ENCODE assay signal across 21 cellular contexts in genomic region chr12:111309584-111309983, GRCh38. TPM values are rescaled to one million over a fixed set of nuclear protein-coding genes. Genes with fewer than 3 reads are reported as not detected.
A peak's percentile ranks its signal among the peaks of the same experiment; 100 is the strongest.
DNase-seq lines count a peak whose midpoint lies in the region; ATAC-seq, FAIRE-seq and TF ChIP-seq lines count a peak whose summit lies in the region.
"Had no signal": no experiment of that assay in that cellular context is flagged by ENCODE, and none has a peak within 500 bp of the region (broad histone marks: within the 10 kb centered on the region; RNA-seq: fewer than 3 reads in every experiment).

No MANE protein-coding gene starts in this region.

- peak overlapping the region in 7 of 9 donors; percentile 14 to 89 (median 41) for H3K27ac Mint-ChIP-seq in naive thymus-derived CD4-positive, alpha-beta T cell
- H3K27ac Mint-ChIP-seq: T-helper 17 cell had no signal

- H3K4me2 ChIP-seq in BLaER1 treated with 17β-estradiol and CSF1 and Interleukin-3, amounts not matched to agents 10 nM and 100 nM = peak overlapping the region; percentile 61 to 94 (median 83)
- peak overlapping the region; percentile 7; the same call in 1 of the 2 replicates for H3K4me2 ChIP-seq in OCI-LY3 (ENCODE audit: low read length)

- no peak overlapping the region; the same call in 1 of the 2 replicates for H2AFZ ChIP-seq in OCI-LY3 (ENCODE audit: low read depth, low read length)

- peak overlapping the region in 5 of 10 experiments; percentile 12 to 61 (median 31); a peak in 4 of 20 replicates for H3K4me3 ChIP-seq in BLaER1 treated with 17β-estradiol and CSF1 and Interleukin-3, amounts not matched to agents 10 nM and 100 nM
- H3K4me3 ChIP-seq in H7 (ENCODE audit: insufficient read depth, low read depth, low read length) (no peak overlapping the region), OCI-LY3 (ENCODE audit: low read length) (no peak overlapping the region)
- H3K4me3 ChIP-seq in naive thymus-derived CD4-positive, alpha-beta T cell (ENCODE audit: low read length) = no peak overlapping the region
- H3K4me3 ChIP-seq: MG63, SJCRH30 had no signal

- ATAC-seq in naive thymus-derived CD4-positive, alpha-beta T cell = no peak
- no peak for ATAC-seq in HG02588 (IDR thresholded peaks at IDR 0.05; ENCODE audit: unreplicated experiment)
- ATAC-seq: T-helper 17 cell had no signal

- H4K20me1 ChIP-seq in BLaER1 treated with 17β-estradiol and CSF1 and Interleukin-3, amounts not matched to agents 10 nM and 100 nM = peaks cover 0 to 58% (median 0%) of the 10 kb centered on the region in 11 experiments; a peak in 4 of 22 replicates
- H4K20me1 ChIP-seq in OCI-LY3 (ENCODE audit: insufficient read depth, low read length) = no peaks in the 10 kb centered on the region

- POLR2A ChIA-PET in naive thymus-derived CD4-positive, alpha-beta T cell (lab: Charles Lee) = no interaction called here

- intact Hi-C loops in naive thymus-derived CD4-positive, alpha-beta T cell (cut with micrococcal nuclease) = no loop called here

- H3K36me3 ChIP-seq in BLaER1 treated with 17β-estradiol and CSF1 and Interleukin-3, amounts not matched to agents 10 nM and 100 nM = peaks cover 0 to 62% (median 0%) of the 10 kb centered on the region in 11 experiments; a peak in 7 of 22 replicates
- H3K36me3 ChIP-seq in H7 (replicated peaks; ENCODE audit: control insufficient read depth, insufficient read depth, low read length) (peaks cover 2% of the 10 kb centered on the region; the same call in 1 of the 2 replicates), OCI-LY3 (replicated peaks; ENCODE audit: low read depth, low read length) (peaks cover 3% of the 10 kb centered on the region)
- no peaks in the 10 kb centered on the region for H3K36me3 ChIP-seq in naive thymus-derived CD4-positive, alpha-beta T cell (ENCODE audit: control insufficient read depth in 2 of 3, insufficient read depth in 3 of 3, low read length in 3 of 3)
- H3K36me3 ChIP-seq: MG63, SJCRH30 had no signal

- peaks cover 10 to 25% (median 14%) of the 10 kb centered on the region in 11 donors for H3K9me3 Mint-ChIP-seq in naive thymus-derived CD4-positive, alpha-beta T cell

- H3K36me3 Mint-ChIP-seq in naive thymus-derived CD4-positive, alpha-beta T cell = peaks cover 8 to 12% (median 11%) of the 10 kb centered on the region in 5 donors

- H3K9me3 ChIP-seq in BLaER1 treated with 17β-estradiol and CSF1 and Interleukin-3, amounts not matched to agents 10 nM and 100 nM (replicated peaks in 1 of 11) = peaks cover 25 to 40% (median 30%) of the 10 kb centered on the region in 11 experiments
- peaks cover 13% of the 10 kb centered on the region; the same call in 1 of the 2 replicates for H3K9me3 ChIP-seq in OCI-LY3 (ENCODE audit: insufficient read depth, low read length)
- H3K9me3 ChIP-seq in naive thymus-derived CD4-positive, alpha-beta T cell (ENCODE audit: control insufficient read depth in 2 of 3, low read length in 3 of 3) = peaks cover 0 to 18% (median 7%) of the 10 kb centered on the region in 3 experiments

- no peak for FAIRE-seq in D721Med (lab: Jason Lieb, UNC)
- FAIRE-seq: GM12892, GM18507 had no signal

- H3K4me1 ChIP-seq in BLaER1 treated with 17β-estradiol and CSF1 and Interleukin-3, amounts not matched to agents 10 nM and 100 nM = peaks cover 32 to 61% (median 48%) of the 10 kb centered on the region in 10 experiments
- peaks cover 17% of the 10 kb centered on the region; the same call in 1 of the 2 replicates for H3K4me1 ChIP-seq in OCI-LY3 (ENCODE audit: low read length)
- H3K4me1 ChIP-seq in naive thymus-derived CD4-positive, alpha-beta T cell (ENCODE audit: control insufficient read depth in 2 of 2, insufficient read depth in 2 of 2, low read length in 2 of 2) = peaks cover 0 to 7% of the 10 kb centered on the region in 2 donors

- CTCF ChIA-PET in naive thymus-derived CD4-positive, alpha-beta T cell (lab: Charles Lee) = interaction anchor here (1.7 kb wide), 1 partner anchor 9 kb away, joined by 4 read pairs; no protein-coding TSS in a partner anchor

- H3K4me3 Mint-ChIP-seq in naive thymus-derived CD4-positive, alpha-beta T cell = peak overlapping the region in 3 of 10 donors; percentile 10 to 36 (median 20)
- H3K4me3 Mint-ChIP-seq: T-helper 17 cell had no signal

- H3K27me3 Mint-ChIP-seq in naive thymus-derived CD4-positive, alpha-beta T cell = peaks cover 0 to 9% (median 5%) of the 10 kb centered on the region in 5 donors

- no peaks in the 10 kb centered on the region for H3K27me3 ChIP-seq in BLaER1 treated with 17β-estradiol and CSF1 and Interleukin-3, amounts not matched to agents 10 nM and 100 nM
- H3K27me3 ChIP-seq in H7 (ENCODE audit: control insufficient read depth, insufficient read depth, low read length) (no peaks in the 10 kb centered on the region), OCI-LY3 (ENCODE audit: low read depth, low read length) (no peaks in the 10 kb centered on the region)
- no peaks in the 10 kb centered on the region for H3K27me3 ChIP-seq in naive thymus-derived CD4-positive, alpha-beta T cell (ENCODE audit: control insufficient read depth in 2 of 2, insufficient read depth in 2 of 2, low read length in 2 of 2)
- H3K27me3 ChIP-seq: MG63, SJCRH30 had no signal

- H3K27ac ChIP-seq in BLaER1 treated with 17β-estradiol and CSF1 and Interleukin-3, amounts not matched to agents 10 nM and 100 nM = peak overlapping the region; percentile 50 to 77 (median 68); a peak in 20 of 22 replicates
- H3K27ac ChIP-seq in OCI-LY3 (ENCODE audit: low read length) = no peak overlapping the region
- no peak overlapping the region for H3K27ac ChIP-seq in naive thymus-derived CD4-positive, alpha-beta T cell (ENCODE audit: low read depth, low read length)
- H3K27ac ChIP-seq: SJCRH30 had no signal

- peak overlapping the region; percentile 37 to 83 (median 66); a peak in 19 of 22 replicates for H3K9ac ChIP-seq in BLaER1 treated with 17β-estradiol and CSF1 and Interleukin-3, amounts not matched to agents 10 nM and 100 nM
- no peak overlapping the region for H3K9ac ChIP-seq in OCI-LY3 (ENCODE audit: low read length)

- H3K4me1 Mint-ChIP-seq in naive thymus-derived CD4-positive, alpha-beta T cell = peaks cover 5 to 16% (median 14%) of the 10 kb centered on the region in 7 donors

- DNase-seq in H7 (peak; percentile 26), GF-D8 (lab: John Stamatoyannopoulos, UW) (no peak), D721Med (ENCODE audit: insufficient read length, low spot score) (no peak)
- DNase-seq in naive thymus-derived CD4-positive, alpha-beta T cell = no peak
- DNase-seq: DMS 273 treated with DMSO at 0.1 percent for 48 hours, GOT3, IMR-90, Karpas-422, MG63, NCI-H1105 treated with DMSO at 0.1 percent for 48 hours, NCI-H187, NCI-H2107, NCI-H510A treated with DMSO at 0.1 percent for 48 hours, NCI-H774, SJCRH30, T-helper 17 cell had no signal

- no peak for TF ChIP-seq CTCF in OCI-LY3 (IDR thresholded peaks at IDR 0.05; ENCODE audit: low read depth, low read length)
- TF ChIP-seq CTCF in D721Med (IDR thresholded peaks at IDR 0.05; ENCODE audit: insufficient read depth, missing control alignments) = no peak

- no peaks in the 10 kb centered on the region for H3K79me2 ChIP-seq in OCI-LY3 (ENCODE audit: low read length)

RNA-seq across cellular contexts. Expression of gene PHETA1, which starts 59.3 kb away (rescaled TPM):
- total RNA-seq in H7 (2014; rRNA removed; shearing (Covaris generic)) = 7.1 and 10.1 TPM in 2 replicates
- total RNA-seq in naive thymus-derived CD4-positive, alpha-beta T cell = 1 to 10 TPM; 1.2 to 6.8 (median 5.4) TPM
- polyA plus RNA-seq in naive thymus-derived CD4-positive, alpha-beta T cell = under 1 TPM; 0.65 to 0.91 TPM

Comparison
In these comparisons a context has a peak if more than half of its experiments do, and no peak if none do; other contexts are left out.
1. H3K27ac ChIP-seq: peak in BLaER1 treated with 17β-estradiol and CSF1 and Interleukin-3, amounts not matched to agents 10 nM and 100 nM (11 of 11); none in OCI-LY3 (single experiment) and naive thymus-derived CD4-positive, alpha-beta T cell (single experiment).